In genomic region chr17:57605734-57606105, GRCh38 we compare ENCODE assay signal across 8 cellular contexts.
A peak's percentile ranks its signal among the peaks of the same experiment; 100 is the strongest.
DNase-seq lines count a peak whose midpoint lies in the region; ATAC-seq, FAIRE-seq and TF ChIP-seq lines count a peak whose summit lies in the region.

No MANE protein-coding gene starts in this region.

- peaks cover 80% of the 10 kb centered on the region for H3K4me1 Mint-ChIP-seq in activated T-cell treated with anti-CD3 and anti-CD28 coated beads, Interleukin-2, amount 50 U/mL, for 72 hours (ENCODE audit: low read depth)
- H3K4me1 Mint-ChIP-seq in IgD-negative memory B cell: peaks cover 20 to 42% (median 29%) of the 10 kb centered on the region in 3 donors

- no peak overlapping the region for H3K18ac ChIP-seq in H1 (ENCODE audit: extremely low read depth, low read length)

- H3K4me3 ChIP-seq in H1 (ENCODE audit: extremely low read depth in 1 of 4, insufficient read depth in 2 of 4, low read depth in 3 of 4, low read length in 4 of 4) (no peak overlapping the region), stomach smooth muscle (ENCODE audit: low read length in 2 of 2) (peak overlapping the region; percentile 47 to 71)

- no peak overlapping the region for H4K5ac ChIP-seq in H1 (ENCODE audit: insufficient read length, low read depth, low read length)

- TF ChIP-seq CTCF in H1 (IDR thresholded peaks at IDR 0.05; ENCODE audit: control extremely low read depth in 1 of 3, insufficient read depth in 1 of 3, low read depth in 1 of 3, low read length in 3 of 3): no peak

- H2BK120ac ChIP-seq in H1 (replicated peaks; ENCODE audit: low read depth, low read length): no peak overlapping the region

- no peak overlapping the region for H3K14ac ChIP-seq in H1 (ENCODE audit: insufficient read length)

- CTCF ChIA-PET in H1 (lab: Charles Lee; ENCODE audit: partially characterized antibody): interaction anchor here (1.0 to 9.0 kb wide), 11 partner anchors 8 to 178 kb away, joined by 3 to 56 read pairs (median 4); no protein-coding TSS in a partner anchor

- WGBS in H1 (ENCODE audit: extremely low coverage in 1 of 2, insufficient coverage in 1 of 2, insufficient read length in 1 of 2, insufficient replicate concordance in 2 of 2, low coverage in 1 of 2, low lambda C conversion rate in 2 of 2, missing lambda C conversion rate in 1 of 2), 2 experiments: 92% methylated on average over 5 of the region's 5 CpGs; no CpG with 5 or more reads in 1 of the 2 experiments

- H2BK5ac ChIP-seq in H1 (ENCODE audit: low read depth, low read length): 0 out of 2 replicates have a peak overlapping the region, but pooled peaks have one; percentile 45

- no peak overlapping the region for H4K8ac ChIP-seq in H1 (ENCODE audit: extremely low read depth, insufficient read depth, low read length)

- POLR2A ChIA-PET in H1 (lab: Charles Lee; ENCODE audit: partially characterized antibody): interaction anchor here (0.6 to 1.2 kb wide), 2 partner anchors 9 to 10 kb away, joined by 3 read pairs; no protein-coding TSS in a partner anchor

- no peak for TF ChIP-seq RAD21 in H1 (IDR thresholded peaks at IDR 0.05 in 1 of 2, conservative IDR thresholded peaks at IDR 0.05 in 1 of 2; ENCODE audit: low read depth in 2 of 2, low read length in 2 of 2)

- H3K27me3 ChIP-seq in H1 (replicated peaks in 1 of 4; ENCODE audit: control insufficient read depth in 3 of 4, extremely low read depth in 1 of 4, insufficient read depth in 3 of 4, low read length in 3 of 4): no peaks in the 10 kb centered on the region
- no peaks in the 10 kb centered on the region for H3K27me3 ChIP-seq in stomach smooth muscle (ENCODE audit: control insufficient read depth in 1 of 2, insufficient read depth in 2 of 2, low read length in 2 of 2)

- H3K4ac ChIP-seq in H1 (replicated peaks; ENCODE audit: insufficient read length, low read depth, low read length): no peak overlapping the region

- no peak overlapping the region for H3K56ac ChIP-seq in H1 (replicated peaks; ENCODE audit: insufficient read length, low read depth, low read length)

- DNase-seq in activated T-cell treated with anti-CD3 and anti-CD28 coated beads, Interleukin-2, amount 50 U/mL, for 72 hours: no peak
- DNase-seq in activated T-cell treated with anti-CD3 and anti-CD28 coated beads for 4 hours (no peak), H1 (ENCODE audit: low read depth in 1 of 2, low spot score in 2 of 2) (no peak), iPS-NIHi7 (ENCODE audit: extremely low spot score) (no peak), NCI-H82 treated with DMSO at 0.1 percent for 48 hours (lab: John Stamatoyannopoulos, UW; ENCODE audit: unreplicated experiment) (no peak)

- H2BK12ac ChIP-seq in H1 (ENCODE audit: low read depth, low read length): no peak overlapping the region

- H3K23me2 ChIP-seq in H1 (ENCODE audit: low read depth, low read length): no peaks in the 10 kb centered on the region

- no peak for ATAC-seq in activated T-cell treated with anti-CD3 and anti-CD28 coated beads, Interleukin-2, amount 50 U/mL, for 72 hours (replicated peaks in 1 of 2)
- ATAC-seq in HG03039 (IDR thresholded peaks at IDR 0.05; ENCODE audit: unreplicated experiment): no peak

- no peaks in the 10 kb centered on the region for H3K27me3 Mint-ChIP-seq in activated T-cell treated with anti-CD3 and anti-CD28 coated beads, Interleukin-2, amount 50 U/mL, for 72 hours (ENCODE audit: low read depth)
- H3K27me3 Mint-ChIP-seq in IgD-negative memory B cell: no peaks in the 10 kb centered on the region

- H4K20me1 ChIP-seq in H1 (replicated peaks in 1 of 2; ENCODE audit: control insufficient read depth in 1 of 2, insufficient read depth in 2 of 2, low read length in 2 of 2): peaks cover 0 to 5% of the 10 kb centered on the region in 2 experiments

- no peaks in the 10 kb centered on the region for H3K79me2 ChIP-seq in H1 (ENCODE audit: control insufficient read depth in 1 of 2, insufficient read depth in 2 of 2, low read length in 2 of 2)

- H3K36me3 Mint-ChIP-seq in activated T-cell treated with anti-CD3 and anti-CD28 coated beads, Interleukin-2, amount 50 U/mL, for 72 hours (ENCODE audit: insufficient read depth in 2 of 2): peaks cover 0 to 2% of the 10 kb centered on the region in 2 donors
- H3K36me3 Mint-ChIP-seq in IgD-negative memory B cell: peaks cover 3% of the 10 kb centered on the region

- H2BK15ac ChIP-seq in H1 (ENCODE audit: low read length): no peak overlapping the region

- peaks cover 8 to 28% (median 15%) of the 10 kb centered on the region in 4 experiments for H3K4me1 ChIP-seq in H1 (replicated peaks in 1 of 4; ENCODE audit: control insufficient read depth in 3 of 4, insufficient read depth in 4 of 4, low read length in 3 of 4)
- H3K4me1 ChIP-seq in stomach smooth muscle (ENCODE audit: control insufficient read depth, insufficient read depth, low read length): peaks cover 31% of the 10 kb centered on the region

- H3K27ac Mint-ChIP-seq in activated T-cell treated with anti-CD3 and anti-CD28 coated beads, Interleukin-2, amount 50 U/mL, for 72 hours: peak overlapping the region; percentile 89
- H3K27ac Mint-ChIP-seq in IgD-negative memory B cell: peak overlapping the region; percentile 51 to 87 (median 75)

- peak overlapping the region; percentile 66 to 91 for H3K4me3 Mint-ChIP-seq in activated T-cell treated with anti-CD3 and anti-CD28 coated beads, Interleukin-2, amount 50 U/mL, for 72 hours
- peak overlapping the region; percentile 34 to 90 (median 59) for H3K4me3 Mint-ChIP-seq in IgD-negative memory B cell

- H3K4me2 ChIP-seq in H1 (ENCODE audit: insufficient read depth in 1 of 2, low read depth in 2 of 2, low read length in 2 of 2): no peak overlapping the region

- TF ChIP-seq EP300 in H1 (IDR thresholded peaks at IDR 0.05; ENCODE audit: borderline replicate concordance in 1 of 2, low read depth in 2 of 2, low read length in 2 of 2): no peak

- H3K79me1 ChIP-seq in H1 (ENCODE audit: low read depth, low read length): no peaks in the 10 kb centered on the region

- H2AK5ac ChIP-seq in H1 (ENCODE audit: low read depth, low read length): no peak overlapping the region

- no peak overlapping the region for H3K9ac ChIP-seq in H1 (replicated peaks in 1 of 4; ENCODE audit: extremely low read depth in 1 of 4, low read depth in 3 of 4, low read length in 3 of 4)
- peak overlapping the region; percentile 24 to 55 for H3K9ac ChIP-seq in stomach smooth muscle (ENCODE audit: low read length in 2 of 2)

- H3K9me3 Mint-ChIP-seq in activated T-cell treated with anti-CD3 and anti-CD28 coated beads, Interleukin-2, amount 50 U/mL, for 72 hours: no peaks in the 10 kb centered on the region
- no peaks in the 10 kb centered on the region for H3K9me3 Mint-ChIP-seq in IgD-negative memory B cell

- no peak for FAIRE-seq in H1 (lab: Jason Lieb, UNC)

- H3K36me3 ChIP-seq in H1 (ENCODE audit: control insufficient read depth in 2 of 4, insufficient read depth in 4 of 4, low read length in 3 of 4) (no peaks in the 10 kb centered on the region; a peak in 1 of 8 replicates), stomach smooth muscle (ENCODE audit: control insufficient read depth in 2 of 2, insufficient read depth in 2 of 2, low read length in 2 of 2) (no peaks in the 10 kb centered on the region)

- H3K9me3 ChIP-seq in H1 (ENCODE audit: insufficient read depth in 2 of 2, low read depth in 1 of 2, low read length in 1 of 2): no peaks in the 10 kb centered on the region
- H3K9me3 ChIP-seq in stomach smooth muscle (ENCODE audit: control insufficient read depth in 2 of 2, low read length in 2 of 2): no peaks in the 10 kb centered on the region

- H3K23ac ChIP-seq in H1 (ENCODE audit: insufficient read length): no peak overlapping the region

- H3K27ac ChIP-seq in H1 (ENCODE audit: low read depth, low read length) (no peak overlapping the region), stomach smooth muscle (ENCODE audit: low read length) (peak overlapping the region; percentile 66)

- no peak overlapping the region for H2BK20ac ChIP-seq in H1 (ENCODE audit: low read length)

- no peak overlapping the region for H4K91ac ChIP-seq in H1 (replicated peaks; ENCODE audit: insufficient read length, low read length)

- TF ChIP-seq POLR2A in H1 (IDR thresholded peaks at IDR 0.05; ENCODE audit: control extremely low read depth in 1 of 2, low read depth in 2 of 2, low read length in 2 of 2): no peak

- H2AFZ ChIP-seq in H1 (ENCODE audit: low read length): no peak overlapping the region

TF ChIP-seq in H1, 55 proteins besides CTCF, POLR2A, EP300 and RAD21:
- TF ChIP-seq ASH2L (IDR thresholded peaks at IDR 0.05; ENCODE audit: low read length): no peak
- no peak for TF ChIP-seq HDAC2 (IDR thresholded peaks at IDR 0.05; ENCODE audit: borderline replicate concordance in 1 of 2, low read depth in 2 of 2, low read length in 2 of 2)
- TF ChIP-seq TEAD4 (IDR thresholded peaks at IDR 0.05; ENCODE audit: low read depth, low read length): no peak
- TF ChIP-seq SUZ12 (IDR thresholded peaks at IDR 0.05; ENCODE audit: low read length): no peak
- no peak for TF ChIP-seq BACH1 (IDR thresholded peaks at IDR 0.05; ENCODE audit: low read length)
- TF ChIP-seq EZH2 (IDR thresholded peaks at IDR 0.05; ENCODE audit: low read depth, low read length, severe bottlenecking): no peak
- TF ChIP-seq ZNF274 (IDR thresholded peaks at IDR 0.05; ENCODE audit: borderline replicate concordance, extremely low read depth, low read length): no peak
- no peak for TF ChIP-seq CBX8 (IDR thresholded peaks at IDR 0.05; ENCODE audit: borderline replicate concordance, low read depth, low read length)
- TF ChIP-seq BCL11A (IDR thresholded peaks at IDR 0.05; ENCODE audit: low read depth in 2 of 2, low read length in 2 of 2): no peak
- TF ChIP-seq HDAC6 (IDR thresholded peaks at IDR 0.05; ENCODE audit: low read depth, low read length): no peak
TF ChIP-seq in H1: peak in this region for 0.

Comparison
In these comparisons a context has a peak if more than half of its experiments do, and no peak if none do; other contexts are left out.
1. H3K4me3 ChIP-seq: peak in stomach smooth muscle (2 of 2); none in H1 (0 of 4).
2. H3K9ac ChIP-seq: peak in stomach smooth muscle (2 of 2); none in H1 (0 of 4).